Comparison of ENCODE assay signal across 25 cellular contexts in the genomic region with DNA sequence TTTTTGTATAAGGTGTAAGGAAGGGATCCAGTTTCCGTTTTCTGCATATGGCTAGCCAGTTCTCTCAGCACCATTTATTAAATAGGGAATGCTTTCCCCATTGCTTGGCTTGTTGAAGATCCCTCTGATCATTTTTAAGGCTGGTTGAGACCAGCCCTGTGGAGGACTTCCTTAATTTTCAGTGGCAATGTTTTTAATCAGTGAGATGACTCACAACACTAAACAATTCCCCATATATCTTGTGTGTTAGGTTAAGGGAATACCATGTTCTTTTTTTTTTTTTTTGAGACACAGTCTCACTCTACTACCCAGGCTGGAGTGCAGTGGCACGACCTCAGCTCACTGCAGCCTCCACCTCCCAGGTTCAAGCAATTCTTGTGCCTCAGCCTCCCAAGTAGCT.
"Had no signal": no experiment of that assay in that cellular context is flagged by ENCODE, and none has a peak within 500 bp of the region (broad histone marks: within the 10 kb centered on the region; RNA-seq: fewer than 3 reads in every experiment).

No MANE protein-coding gene starts in this region.

- H3K27me3 Mint-ChIP-seq: activated B cell treated with CpG ODN at 0.5 μM for 24 hours; activated CD4-positive, alpha-beta memory T cell treated with anti-CD3 and anti-CD28 coated beads for 36 hours; activated naive CD8-positive, alpha-beta T cell treated with anti-CD3 and anti-CD28 coated beads, Interleukin-2, amount 50 U/mL, for 24 hours; stimulated activated naive CD8-positive, alpha-beta T cell treated with anti-CD3 and anti-CD28 coated beads, Interleukin-15, Interleukin-2, amounts not matched to agents 100 ng/mL and 50 ng/mL, for 24 hours had no signal

- H3K36me3 ChIP-seq: ascending aorta, esophagus muscularis mucosa, neutrophil, pancreas, right lobe of liver, suprapubic skin, vagina had no signal

- H3K9me3 ChIP-seq: ascending aorta, esophagus muscularis mucosa, neutrophil, pancreas, right lobe of liver, suprapubic skin, vagina had no signal

- FAIRE-seq: pancreas, small intestine had no signal

- H3K4me3 ChIP-seq: ascending aorta, esophagus muscularis mucosa, pancreas, right lobe of liver, suprapubic skin, vagina had no signal

- H3K36me3 Mint-ChIP-seq: activated CD4-positive, alpha-beta memory T cell treated with anti-CD3 and anti-CD28 coated beads for 36 hours; activated naive CD4-positive, alpha-beta T cell treated with anti-CD3 and anti-CD28 coated beads, Interleukin-2, amount 10 ng/mL, durations not matched to agents 7 days and 5 days; memory B cell; T-cell had no signal

- H3K4me1 Mint-ChIP-seq: activated B cell treated with CpG ODN at 0.5 μM for 24 hours; activated naive CD4-positive, alpha-beta T cell treated with anti-CD3 and anti-CD28 coated beads, Interleukin-2, amount 10 ng/mL, durations not matched to agents 7 days and 5 days; activated naive CD8-positive, alpha-beta T cell treated with anti-CD3 and anti-CD28 coated beads, Interleukin-2, amount 50 U/mL, for 24 hours; memory B cell; naive thymus-derived CD4-positive, alpha-beta T cell; T-cell had no signal

- H3K9me3 Mint-ChIP-seq: activated CD4-positive, alpha-beta memory T cell treated with anti-CD3 and anti-CD28 coated beads for 36 hours; activated naive CD4-positive, alpha-beta T cell treated with anti-CD3 and anti-CD28 coated beads, Interleukin-2, amount 10 ng/mL, durations not matched to agents 7 days and 5 days; activated naive CD8-positive, alpha-beta T cell treated with anti-CD3 and anti-CD28 coated beads, Interleukin-2, amount 50 U/mL, for 24 hours; naive thymus-derived CD4-positive, alpha-beta T cell; stimulated activated naive CD8-positive, alpha-beta T cell treated with anti-CD3 and anti-CD28 coated beads, Interleukin-15, Interleukin-2, amounts not matched to agents 100 ng/mL and 50 ng/mL, for 24 hours; T-cell had no signal

- H3K27ac Mint-ChIP-seq: activated B cell treated with CpG ODN at 0.5 μM for 24 hours; activated CD4-positive, alpha-beta memory T cell treated with anti-CD3 and anti-CD28 coated beads for 36 hours; activated naive CD4-positive, alpha-beta T cell treated with anti-CD3 and anti-CD28 coated beads, Interleukin-2, amount 10 ng/mL, durations not matched to agents 7 days and 5 days; activated naive CD8-positive, alpha-beta T cell treated with anti-CD3 and anti-CD28 coated beads, Interleukin-2, amount 50 U/mL, for 24 hours; memory B cell; naive thymus-derived CD4-positive, alpha-beta T cell; stimulated activated naive CD8-positive, alpha-beta T cell treated with anti-CD3 and anti-CD28 coated beads, Interleukin-15, Interleukin-2, amounts not matched to agents 100 ng/mL and 50 ng/mL, for 24 hours; T-cell had no signal

- H3K27ac ChIP-seq: ascending aorta, esophagus muscularis mucosa, pancreas, right lobe of liver, suprapubic skin, vagina had no signal

- H3K4me3 Mint-ChIP-seq: activated B cell treated with CpG ODN at 0.5 μM for 24 hours; activated CD4-positive, alpha-beta memory T cell treated with anti-CD3 and anti-CD28 coated beads for 36 hours; activated naive CD4-positive, alpha-beta T cell treated with anti-CD3 and anti-CD28 coated beads, Interleukin-2, amount 10 ng/mL, durations not matched to agents 7 days and 5 days; activated naive CD8-positive, alpha-beta T cell treated with anti-CD3 and anti-CD28 coated beads, Interleukin-2, amount 50 U/mL, for 24 hours; memory B cell; naive thymus-derived CD4-positive, alpha-beta T cell; stimulated activated naive CD8-positive, alpha-beta T cell treated with anti-CD3 and anti-CD28 coated beads, Interleukin-15, Interleukin-2, amounts not matched to agents 100 ng/mL and 50 ng/mL, for 24 hours; T-cell had no signal

- H3K4me1 ChIP-seq: ascending aorta, pancreas, right lobe of liver had no signal

- DNase-seq: activated B cell treated with CpG ODN at 0.5 μM for 24 hours; activated CD4-positive, alpha-beta memory T cell treated with anti-CD3 and anti-CD28 coated beads for 36 hours; activated CD4-positive, alpha-beta T cell treated with anti-CD3 and anti-CD28 coated beads for 4 hours; activated naive CD4-positive, alpha-beta T cell treated with anti-CD3 and anti-CD28 coated beads, Interleukin-2, amount 10 ng/mL, durations not matched to agents 7 days and 5 days; activated naive CD8-positive, alpha-beta T cell treated with anti-CD3 and anti-CD28 coated beads, Interleukin-2, amount 50 U/mL, for 24 hours; activated T-cell treated with anti-CD3 and anti-CD28 coated beads for 4 hours; cerebellar nuclear complex; cortex of kidney; effector CD4-positive, alpha-beta T cell; naive thymus-derived CD4-positive, alpha-beta T cell; pancreas; right lobe of liver; small intestine; stimulated activated CD4-positive, alpha-beta T cell treated with anti-CD3 and anti-CD28 coated beads, Interleukin-15, amount 100 ng/mL, for 24 hours; stimulated activated CD4-positive, alpha-beta T cell treated with anti-CD3 and anti-CD28 coated beads, Interleukin-2, amount 100 ng/mL, for 48 hours; T-cell; T-helper 9 cell; trophoblast cell had no signal

- H3K27me3 ChIP-seq: ascending aorta, esophagus muscularis mucosa, neutrophil, pancreas, right lobe of liver, suprapubic skin, vagina had no signal

- ATAC-seq: activated naive CD8-positive, alpha-beta T cell treated with anti-CD3 and anti-CD28 coated beads, Interleukin-2, amount 50 U/mL, for 24 hours; naive thymus-derived CD4-positive, alpha-beta T cell; pancreas; right lobe of liver; T-cell had no signal
